Comparison of ENCODE assay signal across 22 cellular contexts in the genomic region with DNA sequence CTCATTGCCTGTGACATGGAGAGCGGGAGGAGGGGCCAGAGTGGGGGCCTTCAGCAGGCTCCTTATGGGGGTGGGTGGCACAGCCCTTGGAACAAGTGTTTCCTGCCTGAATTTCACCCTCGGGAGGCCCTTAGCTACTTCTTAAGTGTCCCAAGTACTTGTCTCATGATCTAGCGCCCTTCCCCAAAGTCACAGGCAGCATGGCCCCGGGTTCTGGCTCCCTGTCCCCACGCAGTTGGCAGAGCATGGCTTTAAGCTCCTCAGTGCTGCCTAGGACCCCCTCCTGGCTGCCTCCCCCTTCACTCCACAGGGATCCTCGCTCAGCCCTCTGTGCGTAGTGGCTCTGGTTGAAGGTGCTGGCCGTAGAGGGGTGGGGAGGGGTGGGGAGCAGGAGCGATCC.
DNase-seq lines count a peak whose midpoint lies in the region.
"Had no signal": no experiment of that assay in that cellular context is flagged by ENCODE, and none has a peak within 500 bp of the region (broad histone marks: within the 10 kb centered on the region; RNA-seq: fewer than 3 reads in every experiment).

No MANE protein-coding gene starts in this region.

- no peaks in the 10 kb centered on the region for H3K36me3 ChIP-seq in trophoblast cell (ENCODE audit: control insufficient read depth in 1 of 2, insufficient read depth in 2 of 2, low read length in 2 of 2)
- H3K36me3 ChIP-seq: BE2C, BLaER1 had no signal

- no peak overlapping the region for H2BK120ac ChIP-seq in trophoblast cell (ENCODE audit: insufficient read depth, low read length, poor library complexity)

- H2AK5ac ChIP-seq in trophoblast cell (ENCODE audit: low read length): no peak overlapping the region

- peak; percentile 43 for DNase-seq in mesenteric fat pad (ENCODE audit: low spot score)
- no peak for DNase-seq in trophoblast cell
- no peak for DNase-seq in SKM-1 treated with dmso at 0.1 percent for 144 hours (lab: John Stamatoyannopoulos, UW; ENCODE audit: unreplicated experiment)
- DNase-seq in midbrain (lab: John Stamatoyannopoulos, UW): no peak
- no peak for DNase-seq in globus pallidus (ENCODE audit: low spot score)
- DNase-seq: 8988T; ACHN; BE2C; C1 segment of cervical spinal cord; CD4-positive, alpha-beta memory T cell; CD4-positive, CD25-positive, alpha-beta regulatory T cell; CD8-positive, alpha-beta memory T cell; COR-L47; DMS 273 treated with DMSO at 0.1 percent for 48 hours; DMS153; DMS53; DMS79; DND-41; EL; GDM1 had no signal

- no peak overlapping the region for H3K4me3 ChIP-seq in trophoblast cell (ENCODE audit: low read depth, low read length)
- H3K4me3 ChIP-seq: BLaER1, GM12878 had no signal

- H3K9ac ChIP-seq in trophoblast cell (ENCODE audit: low read length): no peak overlapping the region
- H3K9ac ChIP-seq: BLaER1 had no signal

- H3K27me3 ChIP-seq in trophoblast cell (ENCODE audit: insufficient read depth, low read length): no peaks in the 10 kb centered on the region
- H3K27me3 ChIP-seq: BE2C, BLaER1 had no signal

- H4K8ac ChIP-seq in trophoblast cell (ENCODE audit: low read depth, low read length): no peak overlapping the region

- no peak overlapping the region for H3K4ac ChIP-seq in trophoblast cell (ENCODE audit: low read depth, low read length)

- no peak overlapping the region for H3K27ac ChIP-seq in trophoblast cell (ENCODE audit: low read depth, low read length)
- H3K27ac ChIP-seq: BLaER1 had no signal

- no peak overlapping the region for H3K23ac ChIP-seq in trophoblast cell (ENCODE audit: low read length)

- no peaks in the 10 kb centered on the region for H3K79me2 ChIP-seq in trophoblast cell (ENCODE audit: control insufficient read depth, insufficient read depth, low read length, poor library complexity)

- no peak overlapping the region for H3K14ac ChIP-seq in trophoblast cell (ENCODE audit: low read length)

- WGBS in trophoblast cell (ENCODE audit: extremely low coverage, insufficient coverage, insufficient read length): no CpG with 5 or more reads among the region's 9 CpGs

- peak overlapping the region; percentile 22 for H4K91ac ChIP-seq in trophoblast cell (ENCODE audit: low read depth, low read length)

- H2BK12ac ChIP-seq in trophoblast cell (ENCODE audit: low read length): no peak overlapping the region

- H3K4me1 ChIP-seq in trophoblast cell (ENCODE audit: control insufficient read depth in 1 of 2, insufficient read depth in 2 of 2, low read length in 2 of 2): peaks cover 4 to 8% of the 10 kb centered on the region in 2 experiments
- H3K4me1 ChIP-seq: BE2C, BLaER1 had no signal

- H3K18ac ChIP-seq in trophoblast cell (ENCODE audit: low read length): no peak overlapping the region

- no peak overlapping the region for H3K4me2 ChIP-seq in trophoblast cell (ENCODE audit: low read length)
- H3K4me2 ChIP-seq: BLaER1 had no signal

- no peak overlapping the region for H4K12ac ChIP-seq in trophoblast cell (ENCODE audit: low read depth, low read length)

- no peak overlapping the region for H2BK5ac ChIP-seq in trophoblast cell (ENCODE audit: low read depth, low read length, poor library complexity)

- peaks cover 2% of the 10 kb centered on the region for H3K79me1 ChIP-seq in trophoblast cell (ENCODE audit: low read length)

- peaks cover 3% of the 10 kb centered on the region for H3K9me3 ChIP-seq in trophoblast cell (ENCODE audit: insufficient read depth, low read depth, low read length)
- H3K9me3 ChIP-seq: BE2C had no signal

- H2AFZ ChIP-seq in trophoblast cell (ENCODE audit: insufficient read depth, low read length, poor library complexity): no peak overlapping the region
